8 cellular contexts compared by ENCODE assay signal in genomic region chr2:231687133-231687852, GRCh38. TPM values are rescaled to one million over a fixed set of nuclear protein-coding genes. Genes with fewer than 3 reads are reported as not detected.
A peak's percentile ranks its signal among the peaks of the same experiment; 100 is the strongest.
DNase-seq lines count a peak whose midpoint lies in the region; ATAC-seq and TF ChIP-seq lines count a peak whose summit lies in the region.

No MANE protein-coding gene starts in this region.

- H3K4me3 ChIP-seq in HL-60 (replicated peaks; ENCODE audit: insufficient read depth, low read length) (peak overlapping the region; percentile 27), SJSA1 (no peak overlapping the region), sigmoid colon (no peak overlapping the region)

- H3K9me3 ChIP-seq in SJSA1 (replicated peaks) (no peaks in the 10 kb centered on the region), sigmoid colon (no peaks in the 10 kb centered on the region)

- H3K4me3 Mint-ChIP-seq in activated naive CD4-positive, alpha-beta T cell treated with anti-CD3 and anti-CD28 coated beads, Interleukin-2, amount 10 ng/mL, durations not matched to agents 7 days and 5 days, result no peak overlapping the region

- intact Hi-C loops in left ventricle myocardium superior (cut with micrococcal nuclease) (no loop called here), sigmoid colon (cut with DNase I) (loop anchor here (10.0 kb wide), 1 partner anchor 98 kb away; the partner anchor contains the start of genes COPS7B and PDE6D)

- no peaks in the 10 kb centered on the region for H3K9me3 Mint-ChIP-seq in activated naive CD4-positive, alpha-beta T cell treated with anti-CD3 and anti-CD28 coated beads, Interleukin-2, amount 10 ng/mL, durations not matched to agents 7 days and 5 days

- no peaks in the 10 kb centered on the region for H3K36me3 Mint-ChIP-seq in activated naive CD4-positive, alpha-beta T cell treated with anti-CD3 and anti-CD28 coated beads, Interleukin-2, amount 10 ng/mL, durations not matched to agents 7 days and 5 days

- H3K27me3 ChIP-seq in HL-60 (ENCODE audit: insufficient read depth, poor library complexity, severe bottlenecking) (no peaks in the 10 kb centered on the region), SJSA1 (replicated peaks) (no peaks in the 10 kb centered on the region), sigmoid colon (no peaks in the 10 kb centered on the region)

- TF ChIP-seq POLR2A in sigmoid colon (IDR thresholded peaks at IDR 0.05), result no peak

- no peak overlapping the region for H3K27ac Mint-ChIP-seq in activated naive CD4-positive, alpha-beta T cell treated with anti-CD3 and anti-CD28 coated beads, Interleukin-2, amount 10 ng/mL, durations not matched to agents 7 days and 5 days

- CTCF ChIA-PET in activated naive CD4-positive, alpha-beta T cell treated with anti-CD3 and anti-CD28 coated beads, Interleukin-2, amount 10 ng/mL, durations not matched to agents 7 days and 5 days (lab: Charles Lee), result interaction anchor here (0.5 to 21.6 kb wide), 9 partner anchors 10 to 1297 kb away, joined by 3 to 473 read pairs (median 4); partner anchors contain the start of gene PTMA

- TF ChIP-seq CTCF in HL-60 (IDR thresholded peaks at IDR 0.05; ENCODE audit: insufficient read depth, low read length), result peak; percentile 76
- peak in 3 of 4 experiments; percentile 26 to 46 (median 36) for TF ChIP-seq CTCF in sigmoid colon (IDR thresholded peaks at IDR 0.05)

- peaks cover 58% of the 10 kb centered on the region for H3K27me3 Mint-ChIP-seq in activated naive CD4-positive, alpha-beta T cell treated with anti-CD3 and anti-CD28 coated beads, Interleukin-2, amount 10 ng/mL, durations not matched to agents 7 days and 5 days

- H3K27ac ChIP-seq in HL-60 (replicated peaks) (peak overlapping the region; percentile 95), SJSA1 (no peak overlapping the region), sigmoid colon (no peak overlapping the region)

- no peaks in the 10 kb centered on the region for H3K36me3 ChIP-seq in SJSA1
- no peaks in the 10 kb centered on the region for H3K36me3 ChIP-seq in sigmoid colon

- DNase-seq in AG08396 (ENCODE audit: low spot score) (peak; percentile 68), HL-60 (ENCODE audit: low read depth in 1 of 2, low spot score in 1 of 2) (peak; percentile 96), SJSA1 (ENCODE audit: low read depth in 1 of 2, low spot score in 2 of 2) (peak; percentile 51 to 68), left ventricle myocardium superior (peak; percentile 78), sigmoid colon (peak; percentile 83)
- DNase-seq in activated naive CD4-positive, alpha-beta T cell treated with anti-CD3 and anti-CD28 coated beads, Interleukin-2, amount 10 ng/mL, durations not matched to agents 7 days and 5 days, result peak; percentile 74

- ATAC-seq in GM18907 (IDR thresholded peaks at IDR 0.05; ENCODE audit: unreplicated experiment), result peak; percentile 70
- peak; percentile 62 for ATAC-seq in left ventricle myocardium superior
- ATAC-seq in GM21737 (IDR thresholded peaks at IDR 0.05; ENCODE audit: unreplicated experiment), result no peak

- WGBS in sigmoid colon, 2 donors, result 45 to 54% methylated on average over 14 of the region's 14 CpGs

- peaks cover 6% of the 10 kb centered on the region for H3K4me1 ChIP-seq in SJSA1 (replicated peaks)
- H3K4me1 ChIP-seq in sigmoid colon, result peaks cover 0 to 8% (median 4%) of the 10 kb centered on the region in 4 donors

- peaks cover 7% of the 10 kb centered on the region for H3K4me1 Mint-ChIP-seq in activated naive CD4-positive, alpha-beta T cell treated with anti-CD3 and anti-CD28 coated beads, Interleukin-2, amount 10 ng/mL, durations not matched to agents 7 days and 5 days

- no peak for TF ChIP-seq EP300 in sigmoid colon (IDR thresholded peaks at IDR 0.05)

RNA-seq across cellular contexts. Expression of gene PTMA, which starts 21.0 kb away (rescaled TPM):
- total RNA-seq in SJSA1 (2014; rRNA removed; shearing (Covaris generic)), result 971 and 998 TPM in 2 replicates
- total RNA-seq in left ventricle myocardium superior, result 207 TPM
- total RNA-seq in sigmoid colon, result 1,000 to 10,000 TPM in 2 of 4 donors, 100 to 1,000 TPM in 2; 807 to 1,142 (median 1,007) TPM
- polyA plus RNA-seq in sigmoid colon, result 1,000 to 10,000 TPM; 1,787 to 2,683 (median 1,800) TPM
